ENCODE assay signal across 10 cellular contexts in genomic region chr21:42460391-42461184, GRCh38. TPM values are rescaled to one million over a fixed set of nuclear protein-coding genes. Genes with fewer than 3 reads are reported as not detected.
DNase-seq lines count a peak whose midpoint lies in the region; ATAC-seq and TF ChIP-seq lines count a peak whose summit lies in the region.
"Had no signal": no experiment of that assay in that cellular context is flagged by ENCODE, and none has a peak within 500 bp of the region (broad histone marks: within the 10 kb centered on the region; RNA-seq: fewer than 3 reads in every experiment).

No MANE protein-coding gene starts in this region.

- H3K4me2 ChIP-seq in DOHH2 (ENCODE audit: low read length) (peak overlapping the region; percentile 79), neuronal stem cell (ENCODE audit: insufficient read depth, low read length, poor library complexity, severe bottlenecking) (no peak overlapping the region)

- H3F3A ChIP-seq in DOHH2 (ENCODE audit: control insufficient read depth, insufficient read depth) = peaks cover 27% of the 10 kb centered on the region

- H3K27ac ChIP-seq in DOHH2 (ENCODE audit: low read depth, low read length) = peak overlapping the region; percentile 95
- no peak overlapping the region for H3K27ac ChIP-seq in WERI-Rb-1
- no peak overlapping the region for H3K27ac ChIP-seq in neuronal stem cell (replicated peaks; ENCODE audit: low read length)

- TF ChIP-seq CTCF in DOHH2 (IDR thresholded peaks at IDR 0.05; ENCODE audit: low read depth, low read length, poor library complexity, severe bottlenecking) = no peak
- TF ChIP-seq CTCF in WERI-Rb-1 (IDR thresholded peaks at IDR 0.05; ENCODE audit: low read depth, low read length) = no peak

- no peak overlapping the region for H2AFZ ChIP-seq in neuronal stem cell (ENCODE audit: low read length)

- no peak overlapping the region for H3K14ac ChIP-seq in neuronal stem cell (ENCODE audit: low read length)

- no peak overlapping the region for H3K23ac ChIP-seq in neuronal stem cell (ENCODE audit: low read depth, low read length, poor library complexity)

- H3K4ac ChIP-seq in neuronal stem cell (ENCODE audit: low read length) = no peak overlapping the region

- 0 out of 2 replicates have a peak, but pooled peaks cover 3% of the 10 kb centered on the region for H3K79me2 ChIP-seq in DOHH2 (ENCODE audit: control insufficient read depth, low read length)

- no peak overlapping the region for H3K9ac ChIP-seq in neuronal stem cell (ENCODE audit: low read depth, low read length, poor library complexity)

- no peak overlapping the region for H2BK120ac ChIP-seq in neuronal stem cell (ENCODE audit: low read depth, low read length)

- H3K4me1 ChIP-seq in DOHH2 (ENCODE audit: control insufficient read depth, low read length) (peaks cover 77% of the 10 kb centered on the region), neuronal stem cell (ENCODE audit: control insufficient read depth in 2 of 2, insufficient read depth in 1 of 2, low read depth in 1 of 2, low read length in 2 of 2) (peaks cover 0 to 5% of the 10 kb centered on the region in 2 donors)

- no peaks in the 10 kb centered on the region for H3K9me3 ChIP-seq in DOHH2 (ENCODE audit: control insufficient read depth, insufficient read depth, low read length)
- H3K9me3 ChIP-seq in WERI-Rb-1 (ENCODE audit: severe bottlenecking) = no peaks in the 10 kb centered on the region
- peaks cover 0 to 1% of the 10 kb centered on the region in 2 donors for H3K9me3 ChIP-seq in neuronal stem cell (replicated peaks in 1 of 2; ENCODE audit: control insufficient read depth in 2 of 2, insufficient read depth in 1 of 2, low read depth in 1 of 2, low read length in 2 of 2)
- no peaks in the 10 kb centered on the region for H3K9me3 ChIP-seq in MG63

- H4K8ac ChIP-seq in neuronal stem cell (ENCODE audit: low read depth, low read length) = no peak overlapping the region

- no peaks in the 10 kb centered on the region for H4K20me1 ChIP-seq in DOHH2 (ENCODE audit: control insufficient read depth, insufficient read depth, low read depth, low read length)

- H2AK5ac ChIP-seq in neuronal stem cell (ENCODE audit: low read depth, low read length) = peak overlapping the region; percentile 39

- no CpG with 5 or more reads among the region's 14 CpGs for WGBS in neuronal stem cell (ENCODE audit: extremely low coverage in 2 of 2, insufficient read length in 2 of 2, insufficient replicate concordance in 1 of 2), 2 donors

- peak overlapping the region; percentile 79 for H3K18ac ChIP-seq in neuronal stem cell (ENCODE audit: low read length)

- no peak overlapping the region for H2BK12ac ChIP-seq in neuronal stem cell (ENCODE audit: low read length)

- DNase-seq in NCI-H1092 (lab: John Stamatoyannopoulos, UW) = peak; percentile 65
- DNase-seq in WERI-Rb-1 = peak; percentile 46
- DNase-seq in neuronal stem cell (ENCODE audit: low spot score) = no peak
- DNase-seq in NCI-H2227 (lab: John Stamatoyannopoulos, UW; ENCODE audit: unreplicated experiment) = no peak
- no peak for DNase-seq in NCI-H226
- no peak for DNase-seq in MG63

- H3K9me2 ChIP-seq in DOHH2 (replicated peaks; ENCODE audit: control insufficient read depth, low read length) = no peaks in the 10 kb centered on the region

- H3K79me1 ChIP-seq in neuronal stem cell (ENCODE audit: low read depth, low read length) = no peaks in the 10 kb centered on the region

- peak; percentile 44 for ATAC-seq in GM21423 (IDR thresholded peaks at IDR 0.05; ENCODE audit: unreplicated experiment)
- ATAC-seq: HCT116 had no signal

- H3K27me3 ChIP-seq in DOHH2 (ENCODE audit: control insufficient read depth, low read length) (no peaks in the 10 kb centered on the region), WERI-Rb-1 (ENCODE audit: insufficient read depth, low read depth, severe bottlenecking) (peaks cover 2% of the 10 kb centered on the region), neuronal stem cell (ENCODE audit: control insufficient read depth in 3 of 3, insufficient read depth in 3 of 3, low read depth in 1 of 3, low read length in 3 of 3) (peaks cover 0 to 3% (median 0%) of the 10 kb centered on the region in 3 experiments), MG63 (no peaks in the 10 kb centered on the region)

- H4K91ac ChIP-seq in neuronal stem cell (ENCODE audit: low read depth, low read length, poor library complexity) = no peak overlapping the region

- H3K36me3 ChIP-seq in DOHH2 (ENCODE audit: control insufficient read depth, low read length) (no peaks in the 10 kb centered on the region), WERI-Rb-1 (no peaks in the 10 kb centered on the region), neuronal stem cell (replicated peaks in 1 of 2; ENCODE audit: control insufficient read depth in 2 of 2, insufficient read depth in 2 of 2, low read length in 2 of 2) (no peaks in the 10 kb centered on the region), MG63 (no peaks in the 10 kb centered on the region)

- no peak overlapping the region for H2BK5ac ChIP-seq in neuronal stem cell (ENCODE audit: low read length)

- H2BK15ac ChIP-seq in neuronal stem cell (ENCODE audit: low read length) = no peak overlapping the region

- H3K4me3 ChIP-seq in DOHH2 (ENCODE audit: low read length) (peak overlapping the region; percentile 64), WERI-Rb-1 (ENCODE audit: low read depth, low read length) (no peak overlapping the region), neuronal stem cell (ENCODE audit: low read length in 2 of 2) (no peak overlapping the region), MG63 (no peak overlapping the region)

RNA-seq across cellular contexts. Expression of gene RSPH1, which starts 35.4 kb away (rescaled TPM):
- 0.82 TPM for polyA plus RNA-seq in neuronal stem cell (2013, experiment 1 of 2)
- 0.89 TPM for polyA plus RNA-seq in neuronal stem cell (2013, experiment 2 of 2)
- not detected in 2 replicates for total RNA-seq in MG63 (2014; rRNA removed; shearing (Covaris generic); ENCODE audit: low replicate concordance)

RNA-seq across cellular contexts. Expression of gene SLC37A1, which starts 53.1 kb away (rescaled TPM):
- 9.1 TPM for polyA plus RNA-seq in neuronal stem cell (2013, experiment 1 of 2)
- polyA plus RNA-seq in neuronal stem cell (2013, experiment 2 of 2) = 8.5 TPM
- total RNA-seq in MG63 (2014; rRNA removed; shearing (Covaris generic); ENCODE audit: low replicate concordance) = 2.1 and 5.0 TPM in 2 replicates

RNA-seq across cellular contexts. Expression of gene UBASH3A, which starts 56.9 kb away (rescaled TPM):
- polyA plus RNA-seq in neuronal stem cell (2013, experiment 1 of 2) = not detected
- not detected for polyA plus RNA-seq in neuronal stem cell (2013, experiment 2 of 2)
- not detected in 2 replicates for total RNA-seq in MG63 (2014; rRNA removed; shearing (Covaris generic); ENCODE audit: low replicate concordance)
- total RNA-seq: neural crest cell had no signal

Comparison
In these comparisons a context has a peak if more than half of its experiments do, and no peak if none do; other contexts are left out.
1. DNase-seq: peak in NCI-H1092 (single experiment) and WERI-Rb-1 (single experiment); none in neuronal stem cell (single experiment), NCI-H2227 (single experiment), NCI-H226 (single experiment) and MG63 (single experiment).